Comparison of ENCODE assay signal across 8 cellular contexts in the genomic region with DNA sequence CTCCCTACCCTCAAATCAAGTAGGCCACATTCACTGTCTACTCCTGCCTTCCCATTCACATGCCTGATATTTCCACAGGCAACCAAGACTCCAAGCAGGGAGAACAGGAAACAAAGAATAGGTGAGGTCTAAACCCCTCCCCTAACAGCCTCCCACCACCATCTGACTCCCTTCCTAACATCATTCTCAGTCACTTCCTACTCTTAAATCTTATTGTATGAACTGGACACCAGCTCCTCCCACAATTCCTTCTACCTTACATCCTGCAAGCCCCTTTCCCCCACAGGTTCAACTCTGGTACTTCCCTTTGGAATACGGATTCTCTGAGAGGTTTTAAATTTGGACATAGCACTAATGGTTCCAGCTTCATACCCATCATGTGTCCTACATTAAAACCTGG. TPM values are rescaled to one million over a fixed set of nuclear protein-coding genes. Genes with fewer than 3 reads are reported as not detected.
A peak's percentile ranks its signal among the peaks of the same experiment; 100 is the strongest.
DNase-seq lines count a peak whose midpoint lies in the region; ATAC-seq and TF ChIP-seq lines count a peak whose summit lies in the region.
"Had no signal": no experiment of that assay in that cellular context is flagged by ENCODE, and none has a peak within 500 bp of the region (broad histone marks: within the 10 kb centered on the region; RNA-seq: fewer than 3 reads in every experiment).

No MANE protein-coding gene starts in this region.

- H3K4me3 Mint-ChIP-seq in endothelial cell (ENCODE audit: unreplicated experiment) = peak overlapping the region; percentile 91

- peaks cover 8% of the 10 kb centered on the region for H3K4me1 ChIP-seq in HAP-1

- H3K9me3 ChIP-seq in KOPT-K1 (ENCODE audit: insufficient read depth, low read length, poor library complexity, severe bottlenecking) (no peaks in the 10 kb centered on the region), HAP-1 (no peaks in the 10 kb centered on the region)

- in situ Hi-C loops in HAP-1 (cut with MboI; ENCODE audit: low sequenced_read_pairs) = no loop called here

- H3K27ac ChIP-seq in 22Rv1 (peak overlapping the region; percentile 91), KOPT-K1 (ENCODE audit: low read depth, low read length, poor library complexity, severe bottlenecking) (peak overlapping the region; percentile 92)

- H3K36me3 Mint-ChIP-seq in endothelial cell (ENCODE audit: low read depth, unreplicated experiment) = peaks cover 31% of the 10 kb centered on the region

- ATAC-seq in HG02870 (IDR thresholded peaks at IDR 0.05; ENCODE audit: unreplicated experiment) = no peak

- H3K4me3 ChIP-seq in HAP-1 = no peak overlapping the region

- DNase-seq in endothelial cell (ENCODE audit: low spot score) (no peak), HAP-1 (ENCODE audit: low spot score in 2 of 2) (no peak)
- DNase-seq in stimulated activated naive CD4-positive, alpha-beta T cell (lab: John Stamatoyannopoulos, UW) = no peak
- DNase-seq: NCI-H524, occipital lobe had no signal

- H3K27ac Mint-ChIP-seq in endothelial cell (ENCODE audit: unreplicated experiment) = peak overlapping the region; percentile 92

- no peaks in the 10 kb centered on the region for H3K27me3 ChIP-seq in HAP-1 (ENCODE audit: low read depth)

- H3K36me3 ChIP-seq in KOPT-K1 (ENCODE audit: insufficient read depth, low read length) = peaks cover 61% of the 10 kb centered on the region
- peaks cover 14% of the 10 kb centered on the region for H3K36me3 ChIP-seq in HAP-1 (replicated peaks)

- peaks cover 53% of the 10 kb centered on the region for H3K4me1 Mint-ChIP-seq in endothelial cell (ENCODE audit: unreplicated experiment)

- no peak for TF ChIP-seq CTCF in 22Rv1 (IDR thresholded peaks at IDR 0.05)
- TF ChIP-seq CTCF in endothelial cell (IDR thresholded peaks at IDR 0.05; ENCODE audit: unreplicated experiment) = no peak

- no peaks in the 10 kb centered on the region for H3K9me3 Mint-ChIP-seq in endothelial cell (ENCODE audit: unreplicated experiment)

- H3K27me3 Mint-ChIP-seq in endothelial cell (ENCODE audit: unreplicated experiment) = peaks cover 7% of the 10 kb centered on the region

RNA-seq across cellular contexts. Expression of gene C6orf136, which starts 0.9 kb away (rescaled TPM):
- 15.1 TPM for total RNA-seq in endothelial cell (ENCODE audit: unreplicated experiment)

RNA-seq across cellular contexts. Expression of gene ATAT1, which starts 19.3 kb away (rescaled TPM):
- total RNA-seq in endothelial cell (ENCODE audit: unreplicated experiment) = 30.3 TPM

RNA-seq across cellular contexts. Expression of gene DHX16, which starts 26.8 kb away (rescaled TPM):
- 38.5 TPM for total RNA-seq in endothelial cell (ENCODE audit: unreplicated experiment)

RNA-seq across cellular contexts. Expression of gene MRPS18B, which starts 28.3 kb away (rescaled TPM):
- 39.8 TPM for total RNA-seq in endothelial cell (ENCODE audit: unreplicated experiment)

RNA-seq across cellular contexts. Expression of gene PPP1R10, which starts 28.9 kb away (rescaled TPM):
- total RNA-seq in endothelial cell (ENCODE audit: unreplicated experiment) = 75.8 TPM
